8 cellular contexts compared by ENCODE assay signal in the genomic region with DNA sequence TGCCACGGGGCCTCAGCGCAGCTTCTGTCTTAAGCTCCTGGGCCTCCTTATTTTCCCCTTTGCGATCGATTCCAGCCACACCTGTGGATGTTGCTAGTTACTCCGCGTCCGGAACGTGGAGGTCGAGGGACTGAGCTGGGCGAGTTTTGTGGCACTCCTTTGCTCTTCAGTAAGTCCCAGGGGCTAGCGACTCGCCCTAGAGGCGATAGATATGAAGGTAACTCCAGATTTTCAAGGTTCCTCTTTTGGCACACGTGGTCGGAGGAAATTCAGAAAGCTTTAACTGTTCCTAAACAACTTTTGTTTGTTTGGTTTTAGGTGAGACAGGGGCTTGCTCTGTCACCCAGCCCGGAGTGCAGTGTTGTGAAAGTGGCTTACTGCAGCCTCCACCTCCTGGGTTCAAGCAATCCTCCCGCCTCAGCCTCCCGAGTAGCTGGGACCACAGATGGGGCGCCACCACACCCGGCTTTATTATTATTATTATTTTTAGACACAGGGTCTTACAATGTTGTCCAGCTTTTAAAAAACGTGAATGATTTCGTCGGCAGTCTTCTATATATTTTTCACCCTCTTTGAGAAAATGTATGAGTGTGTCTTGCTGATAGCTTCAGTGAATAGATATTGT. TPM values are rescaled to one million over a fixed set of nuclear protein-coding genes. Genes with fewer than 3 reads are reported as not detected.
DNase-seq lines count a peak whose midpoint lies in the region; ATAC-seq and TF ChIP-seq lines count a peak whose summit lies in the region.

No MANE protein-coding gene starts in this region.

- H3K36me3 ChIP-seq in BJ (ENCODE audit: control insufficient read depth, insufficient read depth, low read length) (no peaks in the 10 kb centered on the region), mesenchymal stem cell (ENCODE audit: control insufficient read depth in 1 of 2, insufficient read depth in 2 of 2, low read depth in 1 of 2, low read length in 2 of 2) (peaks cover 0 to 27% of the 10 kb centered on the region in 2 experiments), uterus (no peaks in the 10 kb centered on the region)

- TF ChIP-seq CTCF in BJ (IDR thresholded peaks at IDR 0.05; ENCODE audit: insufficient read depth, low read depth, low read length) (no peak), uterus (IDR thresholded peaks at IDR 0.05) (no peak)

- no peak overlapping the region for H2BK5ac ChIP-seq in mesenchymal stem cell (ENCODE audit: low read depth, low read length, poor library complexity, severe bottlenecking)

- peak overlapping the region; percentile 96 for H3K9ac ChIP-seq in mesenchymal stem cell (ENCODE audit: low read length)

- peak overlapping the region in 1 of 2 experiments; percentile 1 for H3K14ac ChIP-seq in mesenchymal stem cell (ENCODE audit: low read length in 2 of 2)

- H3K18ac ChIP-seq in mesenchymal stem cell (ENCODE audit: low read depth in 1 of 2, low read length in 2 of 2), result peak overlapping the region in 1 of 2 experiments; percentile 89

- WGBS in mesenchymal stem cell, result 5% methylated on average over 16 of the region's 23 CpGs

- ATAC-seq in GM18868 (IDR thresholded peaks at IDR 0.05; ENCODE audit: unreplicated experiment) (peak; percentile 32), HG03064 (IDR thresholded peaks at IDR 0.05; ENCODE audit: low read depth, unreplicated experiment) (peak; percentile 8)

- H3K9me3 ChIP-seq in mesenchymal stem cell (ENCODE audit: control insufficient read depth, low read length) (no peaks in the 10 kb centered on the region), uterus (no peaks in the 10 kb centered on the region)

- H2AFZ ChIP-seq in mesenchymal stem cell (ENCODE audit: low read depth, low read length), result peak overlapping the region; percentile 99

- H2BK15ac ChIP-seq in mesenchymal stem cell (ENCODE audit: low read depth, poor library complexity, severe bottlenecking), result no peak overlapping the region

- H3K4me1 ChIP-seq in mesenchymal stem cell (ENCODE audit: control insufficient read depth, insufficient read depth, low read depth, low read length), result peaks cover 4% of the 10 kb centered on the region
- peaks cover 0 to 3% of the 10 kb centered on the region in 2 donors for H3K4me1 ChIP-seq in uterus

- peaks cover 10% of the 10 kb centered on the region for H3K79me1 ChIP-seq in mesenchymal stem cell (replicated peaks; ENCODE audit: low read length, poor library complexity, severe bottlenecking)

- H3K27me3 ChIP-seq in BJ (ENCODE audit: control insufficient read depth, insufficient read depth, low read length), result no peaks in the 10 kb centered on the region
- no peaks in the 10 kb centered on the region for H3K27me3 ChIP-seq in mesenchymal stem cell (ENCODE audit: control insufficient read depth in 1 of 2, insufficient read depth in 1 of 2, low read length in 2 of 2)
- H3K27me3 ChIP-seq in uterus, result no peaks in the 10 kb centered on the region

- CTCF ChIA-PET in BJ (lab: Yijun Ruan, JAX), result interaction anchor here (1.0 to 4.2 kb wide), 6 partner anchors 9 to 457 kb away, joined by 3 to 33 read pairs (median 10); a partner anchor contains a TSS

- H3K4me3 ChIP-seq in BJ (ENCODE audit: low read depth, low read length) (peak overlapping the region; percentile 70), mesenchymal stem cell (ENCODE audit: insufficient read depth in 1 of 2, low read depth in 1 of 2, low read length in 2 of 2) (peak overlapping the region; percentile 78 to 93), uterus (peak overlapping the region; percentile 80 to 92)

- intact Hi-C loops in uterus (cut with DNase I; ENCODE audit: low total_unique reads), result no loop called here

- peak overlapping the region; percentile 78 for H4K8ac ChIP-seq in mesenchymal stem cell (ENCODE audit: low read length)

- TF ChIP-seq POLR2A in uterus (IDR thresholded peaks at IDR 0.05), result no peak

- POLR2A ChIA-PET in BJ (lab: Charles Lee), result interaction anchor here (0.6 to 0.9 kb wide), 2 partner anchors 93 to 500 kb away, joined by 3 read pairs; no protein-coding TSS in a partner anchor

- H2AK5ac ChIP-seq in mesenchymal stem cell (ENCODE audit: low read length, severe bottlenecking), result no peak overlapping the region

- no peak overlapping the region for H4K91ac ChIP-seq in mesenchymal stem cell (ENCODE audit: low read length)

- H3K4ac ChIP-seq in mesenchymal stem cell (ENCODE audit: low read depth in 1 of 2, low read length in 2 of 2), result peak overlapping the region in 1 of 2 experiments; percentile 68

- H3K23ac ChIP-seq in mesenchymal stem cell (ENCODE audit: low read length in 2 of 2), result peak overlapping the region in 1 of 2 experiments; percentile 56

- H2BK120ac ChIP-seq in mesenchymal stem cell (ENCODE audit: low read depth, low read length), result no peak overlapping the region

- DNase-seq in BJ (ENCODE audit: low read depth) (no peak), RPMI8226 (peak; percentile 81), dermis blood vessel endothelial cell (peak; percentile 47), mesenchymal stem cell (peak; percentile 57), uterus (no peak), NCI-H2107 treated with DMSO at 0.1 percent for 48 hours (lab: John Stamatoyannopoulos, UW; ENCODE audit: unreplicated experiment) (no peak)

- H2BK12ac ChIP-seq in mesenchymal stem cell (ENCODE audit: low read length in 2 of 2), result no peak overlapping the region

- H3K4me2 ChIP-seq in mesenchymal stem cell (ENCODE audit: low read length, poor library complexity, severe bottlenecking), result peak overlapping the region; percentile 92

- peak overlapping the region; percentile 5 for H3K27ac ChIP-seq in mesenchymal stem cell (ENCODE audit: low read length, poor library complexity, severe bottlenecking)
- peak overlapping the region; percentile 74 to 84 for H3K27ac ChIP-seq in uterus

RNA-seq across cellular contexts. Expression of a gene that starts 0.7 kb away (rescaled TPM):
- 69.8 and 94.7 TPM in 2 replicates for polyA plus RNA-seq in BJ (2011; rRNA removed)
- polyA minus RNA-seq in BJ (2011; rRNA and poly(A)+ RNA removed), result 29.4 and 42.1 TPM in 2 replicates
- total RNA-seq in dermis blood vessel endothelial cell, result 82.0 and 101 TPM in 2 replicates
- 54.1 TPM for polyA plus RNA-seq in mesenchymal stem cell (2013, experiment 1 of 2)
- 57.1 TPM for polyA plus RNA-seq in mesenchymal stem cell (2013, experiment 2 of 2)
- 100 to 1,000 TPM in 3 of 4 donors, 10 to 100 TPM in 1; 52.0 to 152 (median 104) TPM for total RNA-seq in uterus

Comparison
In these comparisons a context has a peak if more than half of its experiments do, and no peak if none do; other contexts are left out.
1. DNase-seq: peak in RPMI8226 (single experiment), dermis blood vessel endothelial cell (single experiment) and mesenchymal stem cell (single experiment); none in BJ (single experiment), uterus (0 of 2) and NCI-H2107 treated with DMSO at 0.1 percent for 48 hours (single experiment).
2. Peak in every context shown above with its lines, with median percentiles within 50 percentile points of each other: H3K4me3 ChIP-seq.